Comparison of ENCODE assay signal across 16 cellular contexts in the genomic region with DNA sequence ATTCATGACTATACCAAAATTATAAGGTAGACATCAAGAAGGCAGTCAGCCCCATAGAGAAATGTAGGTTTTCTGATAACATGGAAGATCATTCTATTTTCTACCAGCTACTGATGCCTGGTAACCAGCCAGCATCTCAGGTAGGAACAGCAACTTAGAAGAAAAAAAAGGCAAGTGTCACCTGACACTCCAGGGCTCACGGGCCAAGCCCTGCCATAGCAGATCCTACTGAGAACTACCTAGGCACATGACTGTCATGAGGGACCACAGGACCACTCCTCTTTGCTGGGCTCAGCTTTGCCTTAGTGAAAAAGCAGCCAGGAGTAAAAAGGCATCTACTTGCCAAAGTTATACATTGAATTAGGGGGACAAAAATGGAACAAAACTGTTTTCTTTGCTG. TPM values are rescaled to one million over a fixed set of nuclear protein-coding genes. Genes with fewer than 3 reads are reported as not detected.
A peak's percentile ranks its signal among the peaks of the same experiment; 100 is the strongest.
DNase-seq lines count a peak whose midpoint lies in the region; TF ChIP-seq lines count a peak whose summit lies in the region.
"Had no signal": no experiment of that assay in that cellular context is flagged by ENCODE, and none has a peak within 500 bp of the region (broad histone marks: within the 10 kb centered on the region; RNA-seq: fewer than 3 reads in every experiment).

No MANE protein-coding gene starts in this region.

- 88% methylated on average over 1 of the region's 1 CpG; no CpG with 5 or more reads in 1 of the 2 experiments for WGBS in endodermal cell (ENCODE audit: insufficient coverage in 1 of 2, insufficient read length in 1 of 2), 2 experiments

- H3K27ac Mint-ChIP-seq in CD14-positive monocyte (peak overlapping the region in 4 of 7 donors; percentile 3 to 51 (median 34)), endodermal cell (no peak overlapping the region)
- no peak overlapping the region for H3K27ac Mint-ChIP-seq in activated CD4-positive, alpha-beta T cell treated with anti-CD3 and anti-CD28 coated beads, Interleukin-2, amount 10 ng/mL, durations not matched to agents 24 days and 14 days

- H3K4me3 ChIP-seq in endodermal cell (ENCODE audit: low read length) (no peak overlapping the region), parathyroid adenoma (ENCODE audit: low read depth, low read length) (no peak overlapping the region), WERI-Rb-1 (ENCODE audit: low read depth, low read length) (no peak overlapping the region)

- no peak overlapping the region for H3K9ac ChIP-seq in endodermal cell (ENCODE audit: extremely low read depth, low read length, poor library complexity, severe bottlenecking)
- H3K9ac ChIP-seq in parathyroid adenoma = no peak overlapping the region

- H3K79me2 ChIP-seq in parathyroid adenoma = peaks cover 18% of the 10 kb centered on the region

- peaks cover 9% of the 10 kb centered on the region for H3K9me3 ChIP-seq in endodermal cell (ENCODE audit: control insufficient read depth, low read length)
- no peaks in the 10 kb centered on the region for H3K9me3 ChIP-seq in parathyroid adenoma (ENCODE audit: control insufficient read depth, low read length)
- H3K9me3 ChIP-seq in WERI-Rb-1 (ENCODE audit: severe bottlenecking) = no peaks in the 10 kb centered on the region

- no peaks in the 10 kb centered on the region for H3K27me3 ChIP-seq in endodermal cell (ENCODE audit: control insufficient read depth, insufficient read depth, low read length, poor library complexity, severe bottlenecking)
- H3K27me3 ChIP-seq in parathyroid adenoma (ENCODE audit: control insufficient read depth, insufficient read depth, low read length) = no peaks in the 10 kb centered on the region
- no peaks in the 10 kb centered on the region for H3K27me3 ChIP-seq in WERI-Rb-1 (ENCODE audit: insufficient read depth, low read depth, severe bottlenecking)

- H3K4me3 Mint-ChIP-seq in CD14-positive monocyte = no peak overlapping the region
- no peak overlapping the region for H3K4me3 Mint-ChIP-seq in endodermal cell
- H3K4me3 Mint-ChIP-seq in activated CD4-positive, alpha-beta T cell treated with anti-CD3 and anti-CD28 coated beads, Interleukin-2, amount 10 ng/mL, durations not matched to agents 24 days and 14 days = no peak overlapping the region

- H3K4me1 ChIP-seq in endodermal cell (ENCODE audit: control insufficient read depth, insufficient read depth, low read length) (peaks cover 27% of the 10 kb centered on the region), parathyroid adenoma (peaks cover 54% of the 10 kb centered on the region)

- intact Hi-C loops in CD14-positive monocyte (cut with micrococcal nuclease) = no loop called here
- intact Hi-C loops in activated CD4-positive, alpha-beta T cell treated with anti-CD3 and anti-CD28 coated beads, Interleukin-2, amount 10 ng/mL, durations not matched to agents 24 days and 14 days (cut with micrococcal nuclease) = no loop called here

- H2AFZ ChIP-seq in parathyroid adenoma = no peak overlapping the region

- no peak overlapping the region for H3K4me2 ChIP-seq in parathyroid adenoma (ENCODE audit: low read length)

- H3K36me3 ChIP-seq in endodermal cell (ENCODE audit: control insufficient read depth, insufficient read depth, low read length) = peaks cover 70% of the 10 kb centered on the region
- no peaks in the 10 kb centered on the region for H3K36me3 ChIP-seq in parathyroid adenoma (ENCODE audit: control insufficient read depth, insufficient read depth, low read length)
- H3K36me3 ChIP-seq in WERI-Rb-1 = peaks cover 50% of the 10 kb centered on the region

- peaks cover 0 to 2% (median 0%) of the 10 kb centered on the region in 3 donors for H3K27me3 Mint-ChIP-seq in CD14-positive monocyte (ENCODE audit: low read depth in 3 of 3)
- H3K27me3 Mint-ChIP-seq in endodermal cell (ENCODE audit: insufficient read depth) = no peaks in the 10 kb centered on the region
- H3K27me3 Mint-ChIP-seq in activated CD4-positive, alpha-beta T cell treated with anti-CD3 and anti-CD28 coated beads, Interleukin-2, amount 10 ng/mL, durations not matched to agents 24 days and 14 days = no peaks in the 10 kb centered on the region

- DNase-seq in CD14-positive monocyte (ENCODE audit: low spot score) = no peak
- DNase-seq in NCI-H187 treated with DMSO at 0.1 percent for 48 hours (lab: John Stamatoyannopoulos, UW) = peak; percentile 34
- peak; percentile 57 for DNase-seq in endodermal cell
- DNase-seq in activated CD4-positive, alpha-beta T cell treated with anti-CD3 and anti-CD28 coated beads, Interleukin-2, amount 10 ng/mL, durations not matched to agents 24 days and 14 days = no peak
- DNase-seq in DMS 273 treated with DMSO at 0.1 percent for 48 hours (lab: John Stamatoyannopoulos, UW) = no peak
- DNase-seq in WERI-Rb-1 = no peak
- DNase-seq in hippocampal formation (lab: John Stamatoyannopoulos, UW) = no peak
- DNase-seq: amniotic stem cell; cortex of kidney; left colon; MM.1S; NCI-H226; OCI-M1; stimulated activated CD4-positive, alpha-beta T cell treated with anti-CD3 and anti-CD28 coated beads, Interleukin-2, amount 100 ng/mL, for 24 hours; SW 1271 had no signal

- TF ChIP-seq CTCF in CD14-positive monocyte (IDR thresholded peaks at IDR 0.05) = no peak
- no peak for TF ChIP-seq CTCF in endodermal cell (conservative IDR thresholded peaks at IDR 0.05)
- TF ChIP-seq CTCF in parathyroid adenoma (IDR thresholded peaks at IDR 0.05) = no peak
- no peak for TF ChIP-seq CTCF in WERI-Rb-1 (IDR thresholded peaks at IDR 0.05; ENCODE audit: low read depth, low read length)

- H3K36me3 Mint-ChIP-seq in CD14-positive monocyte (peaks cover 80 to 84% of the 10 kb centered on the region in 2 donors), endodermal cell (ENCODE audit: low read depth) (peaks cover 37% of the 10 kb centered on the region)
- H3K36me3 Mint-ChIP-seq in activated CD4-positive, alpha-beta T cell treated with anti-CD3 and anti-CD28 coated beads, Interleukin-2, amount 10 ng/mL, durations not matched to agents 24 days and 14 days (ENCODE audit: low read depth) = peaks cover 27% of the 10 kb centered on the region

- H3K4me1 Mint-ChIP-seq in CD14-positive monocyte (peaks cover 49% of the 10 kb centered on the region), endodermal cell (peaks cover 38% of the 10 kb centered on the region)
- peaks cover 39% of the 10 kb centered on the region for H3K4me1 Mint-ChIP-seq in activated CD4-positive, alpha-beta T cell treated with anti-CD3 and anti-CD28 coated beads, Interleukin-2, amount 10 ng/mL, durations not matched to agents 24 days and 14 days

- no peaks in the 10 kb centered on the region for H3K9me3 Mint-ChIP-seq in CD14-positive monocyte
- H3K9me3 Mint-ChIP-seq in endodermal cell = peaks cover 2% of the 10 kb centered on the region
- peaks cover 7% of the 10 kb centered on the region for H3K9me3 Mint-ChIP-seq in activated CD4-positive, alpha-beta T cell treated with anti-CD3 and anti-CD28 coated beads, Interleukin-2, amount 10 ng/mL, durations not matched to agents 24 days and 14 days

- H3K27ac ChIP-seq in endodermal cell (ENCODE audit: low read depth, low read length) = no peak overlapping the region
- peak overlapping the region; percentile 92 for H3K27ac ChIP-seq in parathyroid adenoma
- H3K27ac ChIP-seq in WERI-Rb-1 = no peak overlapping the region

RNA-seq across cellular contexts. Expression of a gene that starts 33.4 kb away (rescaled TPM):
- polyA plus RNA-seq in CD14-positive monocyte = 100 to 1,000 TPM; 229 to 285 TPM
- 100 to 1,000 TPM; 122 to 125 TPM for total RNA-seq in endodermal cell
- polyA plus RNA-seq in endodermal cell (2013, experiment 1 of 2) = 143 TPM
- 130 TPM for polyA plus RNA-seq in endodermal cell (2013, experiment 2 of 2)
- 64.6 and 70.1 TPM in 2 replicates for total RNA-seq in activated CD4-positive, alpha-beta T cell treated with anti-CD3 and anti-CD28 coated beads, Interleukin-2, amount 10 ng/mL, durations not matched to agents 24 days and 14 days

Comparison
In these comparisons a context has a peak if more than half of its experiments do, and no peak if none do; other contexts are left out.
1. DNase-seq: peak in NCI-H187 treated with DMSO at 0.1 percent for 48 hours (single experiment) and endodermal cell (single experiment); none in CD14-positive monocyte (single experiment), activated CD4-positive, alpha-beta T cell treated with anti-CD3 and anti-CD28 coated beads, Interleukin-2, amount 10 ng/mL, durations not matched to agents 24 days and 14 days (single experiment), DMS 273 treated with DMSO at 0.1 percent for 48 hours (single experiment), WERI-Rb-1 (single experiment) and hippocampal formation (0 of 2).
2. H3K27ac Mint-ChIP-seq: peak in CD14-positive monocyte (4 of 7); none in endodermal cell (single experiment) and activated CD4-positive, alpha-beta T cell treated with anti-CD3 and anti-CD28 coated beads, Interleukin-2, amount 10 ng/mL, durations not matched to agents 24 days and 14 days (single experiment).